8 cellular contexts compared by ENCODE assay signal in the genomic region with DNA sequence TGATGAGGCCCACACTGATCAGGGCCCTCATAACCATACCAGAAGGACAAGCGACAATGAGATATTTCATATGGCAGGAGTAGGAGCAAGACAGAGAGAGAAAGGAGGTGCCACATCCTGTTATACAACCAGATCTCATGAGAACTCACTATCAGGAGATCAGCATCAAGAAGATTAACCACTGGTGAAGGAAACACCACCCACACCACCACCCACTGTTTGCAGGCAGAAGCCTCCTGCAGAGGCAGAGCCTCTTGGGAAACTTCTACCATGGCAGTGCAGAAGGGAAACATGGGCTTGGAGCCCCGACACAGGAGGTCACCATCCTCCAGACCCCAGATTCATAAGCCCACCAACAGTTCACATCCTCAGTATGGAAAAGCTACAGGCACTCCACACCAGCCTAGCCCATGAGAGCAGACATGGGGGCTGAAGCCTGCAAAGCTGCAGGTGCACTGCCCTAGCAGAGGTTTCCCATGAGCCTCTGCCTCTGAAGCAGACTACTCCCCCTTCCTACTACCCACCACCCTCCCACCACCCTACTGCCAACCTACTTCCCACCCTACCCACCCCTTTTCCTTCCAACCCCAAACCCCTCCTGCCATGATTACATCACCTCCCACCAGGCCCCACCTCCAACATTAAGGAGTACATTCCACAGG.
DNase-seq lines count a peak whose midpoint lies in the region; ATAC-seq lines count a peak whose summit lies in the region.
"Not testable (repeated sequence)": the region's sequence is repeated elsewhere in the genome, so short reads cannot be mapped to it uniquely, and the experiment has no call there.

No MANE protein-coding gene starts in this region.

- intact Hi-C loops in activated CD4-positive, alpha-beta memory T cell treated with anti-CD3 and anti-CD28 coated beads for 36 hours (cut with micrococcal nuclease); activated T-helper 1 cell treated with anti-CD3 and anti-CD28 coated beads, Interleukin-12 subunit alpha, Interleukin-12 subunit beta, Interleukin-2, Interleukin-4 antibody, amounts not matched to agents 30 ng/mL and 10 ng/mL and 1 ng/mL, durations not matched to agents 14 hours and 24 hours and 36 hours (cut with micrococcal nuclease): not testable (repeated sequence)

- peak overlapping the region; percentile 23 for H3K27ac ChIP-seq in CD4-positive, CD25-positive, alpha-beta regulatory T cell (ENCODE audit: insufficient read depth, low read length, poor library complexity, severe bottlenecking)

- not testable (repeated sequence) for H3K36me3 Mint-ChIP-seq in CD4-positive, CD25-positive, alpha-beta regulatory T cell; T-helper 1 cell treated with Interleukin-12 subunit alpha and Interleukin-12 subunit beta and Interleukin-4 antibody, amounts not matched to agents 30 μg/mL and 1 μg/mL, for 36 hours (ENCODE audit: low read depth); activated T-helper 1 cell treated with anti-CD3 and anti-CD28 coated beads, Interleukin-12 subunit alpha, Interleukin-12 subunit beta, Interleukin-2, Interleukin-4 antibody, amounts not matched to agents 30 ng/mL and 10 ng/mL and 1 ng/mL, durations not matched to agents 14 hours and 24 hours and 36 hours (ENCODE audit: low read depth); activated naive CD8-positive, alpha-beta T cell treated with anti-CD3 and anti-CD28 coated beads, Interleukin-2, amount 10 ng/mL, durations not matched to agents 7 days and 5 days; naive thymus-derived CD8-positive, alpha-beta T cell
- peaks cover 11% of the 10 kb centered on the region for H3K36me3 Mint-ChIP-seq in activated CD4-positive, alpha-beta memory T cell treated with anti-CD3 and anti-CD28 coated beads for 36 hours

- peak in 2 of 3 donors; percentile 53 to 70 for DNase-seq in CD4-positive, CD25-positive, alpha-beta regulatory T cell
- peak; percentile 70 for DNase-seq in activated CD4-positive, alpha-beta memory T cell treated with anti-CD3 and anti-CD28 coated beads for 36 hours
- peak; percentile 53 for DNase-seq in activated T-helper 1 cell treated with anti-CD3 and anti-CD28 coated beads, Interleukin-12 subunit alpha, Interleukin-12 subunit beta, Interleukin-2, Interleukin-4 antibody, amounts not matched to agents 30 ng/mL and 10 ng/mL and 1 ng/mL, durations not matched to agents 14 hours and 24 hours and 36 hours (ENCODE audit: low spot score)
- peak; percentile 43 for DNase-seq in activated naive CD8-positive, alpha-beta T cell treated with anti-CD3 and anti-CD28 coated beads, Interleukin-2, amount 10 ng/mL, durations not matched to agents 7 days and 5 days
- peak in 5 of 10 donors; percentile 23 to 56 (median 34) for DNase-seq in naive thymus-derived CD8-positive, alpha-beta T cell
- peak; percentile 20 for DNase-seq in stimulated activated CD4-positive, alpha-beta T cell treated with anti-CD3 and anti-CD28 coated beads, Interleukin-4, amount 100 ng/mL, for 24 hours
- peak; percentile 5 to 10 for DNase-seq in stimulated activated CD8-positive, alpha-beta memory T cell treated with anti-CD3 and anti-CD28 coated beads, Interleukin-4, amount 100 ng/mL, for 4 hours (ENCODE audit: low read depth in 2 of 2, low spot score in 1 of 2)

- peak overlapping the region; percentile 19 for H3K4me3 ChIP-seq in CD4-positive, CD25-positive, alpha-beta regulatory T cell (ENCODE audit: low read depth, low read length)

- not testable (repeated sequence) for H3K9me3 ChIP-seq in CD4-positive, CD25-positive, alpha-beta regulatory T cell (ENCODE audit: control insufficient read depth in 2 of 2, low read length in 2 of 2)

- H3K9me3 Mint-ChIP-seq in CD4-positive, CD25-positive, alpha-beta regulatory T cell; T-helper 1 cell treated with Interleukin-12 subunit alpha and Interleukin-12 subunit beta and Interleukin-4 antibody, amounts not matched to agents 30 μg/mL and 1 μg/mL, for 36 hours; activated CD4-positive, alpha-beta memory T cell treated with anti-CD3 and anti-CD28 coated beads for 36 hours; activated T-helper 1 cell treated with anti-CD3 and anti-CD28 coated beads, Interleukin-12 subunit alpha, Interleukin-12 subunit beta, Interleukin-2, Interleukin-4 antibody, amounts not matched to agents 30 ng/mL and 10 ng/mL and 1 ng/mL, durations not matched to agents 14 hours and 24 hours and 36 hours; activated naive CD8-positive, alpha-beta T cell treated with anti-CD3 and anti-CD28 coated beads, Interleukin-2, amount 10 ng/mL, durations not matched to agents 7 days and 5 days: not testable (repeated sequence)
- H3K9me3 Mint-ChIP-seq in naive thymus-derived CD8-positive, alpha-beta T cell = peaks cover 0 to 18% (median 0%) of the 10 kb centered on the region in 9 donors

- H3K4me3 Mint-ChIP-seq in CD4-positive, CD25-positive, alpha-beta regulatory T cell = peak overlapping the region; percentile 12 to 82 (median 64)
- peak overlapping the region; percentile 58 for H3K4me3 Mint-ChIP-seq in T-helper 1 cell treated with Interleukin-12 subunit alpha and Interleukin-12 subunit beta and Interleukin-4 antibody, amounts not matched to agents 30 μg/mL and 1 μg/mL, for 36 hours
- not testable (repeated sequence) for H3K4me3 Mint-ChIP-seq in activated CD4-positive, alpha-beta memory T cell treated with anti-CD3 and anti-CD28 coated beads for 36 hours
- peak overlapping the region; percentile 40 for H3K4me3 Mint-ChIP-seq in activated T-helper 1 cell treated with anti-CD3 and anti-CD28 coated beads, Interleukin-12 subunit alpha, Interleukin-12 subunit beta, Interleukin-2, Interleukin-4 antibody, amounts not matched to agents 30 ng/mL and 10 ng/mL and 1 ng/mL, durations not matched to agents 14 hours and 24 hours and 36 hours
- peak overlapping the region; percentile 62 for H3K4me3 Mint-ChIP-seq in activated naive CD8-positive, alpha-beta T cell treated with anti-CD3 and anti-CD28 coated beads, Interleukin-2, amount 10 ng/mL, durations not matched to agents 7 days and 5 days
- peak overlapping the region in 9 of 10 donors; percentile 41 to 84 (median 69) for H3K4me3 Mint-ChIP-seq in naive thymus-derived CD8-positive, alpha-beta T cell

- peak overlapping the region; percentile 74 to 92 (median 84) for H3K27ac Mint-ChIP-seq in CD4-positive, CD25-positive, alpha-beta regulatory T cell
- peak overlapping the region; percentile 89 for H3K27ac Mint-ChIP-seq in T-helper 1 cell treated with Interleukin-12 subunit alpha and Interleukin-12 subunit beta and Interleukin-4 antibody, amounts not matched to agents 30 μg/mL and 1 μg/mL, for 36 hours
- peak overlapping the region; percentile 42 for H3K27ac Mint-ChIP-seq in activated CD4-positive, alpha-beta memory T cell treated with anti-CD3 and anti-CD28 coated beads for 36 hours
- peak overlapping the region; percentile 75 for H3K27ac Mint-ChIP-seq in activated T-helper 1 cell treated with anti-CD3 and anti-CD28 coated beads, Interleukin-12 subunit alpha, Interleukin-12 subunit beta, Interleukin-2, Interleukin-4 antibody, amounts not matched to agents 30 ng/mL and 10 ng/mL and 1 ng/mL, durations not matched to agents 14 hours and 24 hours and 36 hours
- H3K27ac Mint-ChIP-seq in activated naive CD8-positive, alpha-beta T cell treated with anti-CD3 and anti-CD28 coated beads, Interleukin-2, amount 10 ng/mL, durations not matched to agents 7 days and 5 days = peak overlapping the region; percentile 89
- peak overlapping the region; percentile 63 to 96 (median 90) for H3K27ac Mint-ChIP-seq in naive thymus-derived CD8-positive, alpha-beta T cell

- H3K4me1 ChIP-seq in CD4-positive, CD25-positive, alpha-beta regulatory T cell (ENCODE audit: control insufficient read depth, insufficient read depth, low read length, poor library complexity, severe bottlenecking) = peaks cover 19% of the 10 kb centered on the region

- H3K4me1 Mint-ChIP-seq in CD4-positive, CD25-positive, alpha-beta regulatory T cell = peaks cover 9 to 52% (median 34%) of the 10 kb centered on the region in 4 donors
- H3K4me1 Mint-ChIP-seq in T-helper 1 cell treated with Interleukin-12 subunit alpha and Interleukin-12 subunit beta and Interleukin-4 antibody, amounts not matched to agents 30 μg/mL and 1 μg/mL, for 36 hours (ENCODE audit: low read depth) = peaks cover 16% of the 10 kb centered on the region
- H3K4me1 Mint-ChIP-seq in activated CD4-positive, alpha-beta memory T cell treated with anti-CD3 and anti-CD28 coated beads for 36 hours (ENCODE audit: low read depth) = peaks cover 35% of the 10 kb centered on the region
- H3K4me1 Mint-ChIP-seq in activated T-helper 1 cell treated with anti-CD3 and anti-CD28 coated beads, Interleukin-12 subunit alpha, Interleukin-12 subunit beta, Interleukin-2, Interleukin-4 antibody, amounts not matched to agents 30 ng/mL and 10 ng/mL and 1 ng/mL, durations not matched to agents 14 hours and 24 hours and 36 hours (ENCODE audit: low read depth) = peaks cover 16% of the 10 kb centered on the region
- peaks cover 15% of the 10 kb centered on the region for H3K4me1 Mint-ChIP-seq in activated naive CD8-positive, alpha-beta T cell treated with anti-CD3 and anti-CD28 coated beads, Interleukin-2, amount 10 ng/mL, durations not matched to agents 7 days and 5 days
- H3K4me1 Mint-ChIP-seq in naive thymus-derived CD8-positive, alpha-beta T cell = peaks cover 24 to 43% (median 40%) of the 10 kb centered on the region in 4 donors

- POLR2A ChIA-PET in activated CD4-positive, alpha-beta memory T cell treated with anti-CD3 and anti-CD28 coated beads for 36 hours (lab: Charles Lee); activated naive CD8-positive, alpha-beta T cell treated with anti-CD3 and anti-CD28 coated beads, Interleukin-2, amount 10 ng/mL, durations not matched to agents 7 days and 5 days (lab: Charles Lee); naive thymus-derived CD8-positive, alpha-beta T cell (lab: Charles Lee): not testable (repeated sequence)

- H3K27me3 Mint-ChIP-seq in CD4-positive, CD25-positive, alpha-beta regulatory T cell; T-helper 1 cell treated with Interleukin-12 subunit alpha and Interleukin-12 subunit beta and Interleukin-4 antibody, amounts not matched to agents 30 μg/mL and 1 μg/mL, for 36 hours (ENCODE audit: low read depth); activated CD4-positive, alpha-beta memory T cell treated with anti-CD3 and anti-CD28 coated beads for 36 hours; activated T-helper 1 cell treated with anti-CD3 and anti-CD28 coated beads, Interleukin-12 subunit alpha, Interleukin-12 subunit beta, Interleukin-2, Interleukin-4 antibody, amounts not matched to agents 30 ng/mL and 10 ng/mL and 1 ng/mL, durations not matched to agents 14 hours and 24 hours and 36 hours (ENCODE audit: insufficient read depth); activated naive CD8-positive, alpha-beta T cell treated with anti-CD3 and anti-CD28 coated beads, Interleukin-2, amount 10 ng/mL, durations not matched to agents 7 days and 5 days; naive thymus-derived CD8-positive, alpha-beta T cell: not testable (repeated sequence)

- H3K36me3 ChIP-seq in CD4-positive, CD25-positive, alpha-beta regulatory T cell (ENCODE audit: control insufficient read depth, insufficient read depth, low read length) = not testable (repeated sequence)

- ATAC-seq in CD4-positive, CD25-positive, alpha-beta regulatory T cell (ENCODE audit: low read depth in 2 of 2); activated naive CD8-positive, alpha-beta T cell treated with anti-CD3 and anti-CD28 coated beads, Interleukin-2, amount 10 ng/mL, durations not matched to agents 7 days and 5 days (ENCODE audit: low read depth); naive thymus-derived CD8-positive, alpha-beta T cell: not testable (repeated sequence)

- not testable (repeated sequence) for H3K27me3 ChIP-seq in CD4-positive, CD25-positive, alpha-beta regulatory T cell (ENCODE audit: control insufficient read depth, insufficient read depth, low read length)

- CTCF ChIA-PET in activated CD4-positive, alpha-beta memory T cell treated with anti-CD3 and anti-CD28 coated beads for 36 hours (lab: Charles Lee) = not testable (repeated sequence)
